Comparison of ENCODE assay signal across 35 cellular contexts in the genomic region with DNA sequence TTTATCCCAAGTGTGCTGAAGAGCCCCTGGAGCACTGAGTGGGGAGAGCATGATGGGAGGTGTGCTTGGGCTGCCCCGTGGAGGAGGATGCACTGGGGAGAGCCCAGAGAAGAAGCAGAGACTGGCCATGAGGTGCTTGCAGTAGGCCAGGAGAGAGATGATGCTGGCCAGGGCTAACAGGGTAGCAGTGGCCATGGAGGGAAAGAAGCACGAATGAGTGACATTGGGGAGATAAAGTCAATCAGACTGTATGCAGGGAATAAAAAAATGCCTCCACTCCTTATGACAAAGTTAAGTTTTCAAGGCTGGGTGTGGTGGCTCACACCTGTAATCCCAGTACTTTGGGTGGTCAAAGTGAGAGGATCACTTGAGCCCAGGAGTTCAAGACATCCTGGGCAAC. TPM values are rescaled to one million over a fixed set of nuclear protein-coding genes. Genes with fewer than 3 reads are reported as not detected.
"Had no signal": no experiment of that assay in that cellular context is flagged by ENCODE, and none has a peak within 500 bp of the region (broad histone marks: within the 10 kb centered on the region; RNA-seq: fewer than 3 reads in every experiment).

No MANE protein-coding gene starts in this region.

- DNase-seq: activated B cell treated with CpG ODN at 0.5 μM for 24 hours; activated CD4-positive, alpha-beta T cell treated with anti-CD3 and anti-CD28 coated beads for 1 hour; activated CD4-positive, alpha-beta T cell treated with anti-CD3 and anti-CD28 coated beads for 36 hours; activated CD4-positive, alpha-beta T cell treated with anti-CD3 and anti-CD28 coated beads for 48 hours; activated CD4-positive, alpha-beta T cell treated with anti-CD3 and anti-CD28 coated beads, Interleukin-2, amount 10 ng/mL, durations not matched to agents 7 days and 5 days; activated CD4-positive, alpha-beta T cell treated with anti-CD3 and anti-CD28 coated beads, Interleukin-2, amount 50 U/mL, for 48 hours; activated CD8-positive, alpha-beta memory T cell treated with anti-CD3 and anti-CD28 coated beads, Interleukin-2, amount 50 U/mL, for 4 hours; activated CD8-positive, alpha-beta T cell treated with anti-CD3 and anti-CD28 coated beads for 36 hours; activated effector memory CD4-positive, alpha-beta T cell treated with Interleukin-2 at 50 U/mL for 16 hours; activated gamma-delta T cell; activated naive CD4-positive, alpha-beta T cell treated with anti-CD3 and anti-CD28 coated beads, Interleukin-2, amount 10 ng/mL, durations not matched to agents 7 days and 5 days; activated naive CD4-positive, alpha-beta T cell treated with Interleukin-2 at 50 U/mL for 16 hours; activated naive CD8-positive, alpha-beta T cell treated with anti-CD3 and anti-CD28 coated beads, Interleukin-2, amount 10 ng/mL, durations not matched to agents 7 days and 5 days; activated naive CD8-positive, alpha-beta T cell treated with anti-CD3 and anti-CD28 coated beads, Interleukin-2, amount 50 U/mL, for 24 hours; activated T-cell treated with anti-CD3 and anti-CD28 coated beads for 4 hours; activated T-cell treated with anti-CD3 and anti-CD28 coated beads, Interleukin-2, amount 50 U/mL, for 1 hour; activated T-cell treated with anti-CD3 and anti-CD28 coated beads, Interleukin-2, amount 50 U/mL, for 4 hours; activated T-cell treated with anti-CD3 and anti-CD28 coated beads, Interleukin-2, amount 50 U/mL, for 72 hours; amygdala; anterior cingulate cortex; caudate nucleus; cerebellar nuclear complex; T-helper 1 cell; T-helper 2 cell; T-helper 9 cell had no signal

- H3K27me3 ChIP-seq: ascending aorta, cardiac muscle cell had no signal

- H3K36me3 Mint-ChIP-seq: activated naive CD4-positive, alpha-beta T cell treated with anti-CD3 and anti-CD28 coated beads, Interleukin-2, amount 10 ng/mL, durations not matched to agents 7 days and 5 days; activated naive CD4-positive, alpha-beta T cell treated with anti-CD3 and anti-CD28 coated beads, Interleukin-2, amount 50 U/mL, for 24 hours; activated naive CD8-positive, alpha-beta T cell; activated naive CD8-positive, alpha-beta T cell treated with anti-CD3 and anti-CD28 coated beads, Interleukin-2, amount 10 ng/mL, durations not matched to agents 7 days and 5 days; brain had no signal

- H3K9me3 ChIP-seq: ascending aorta had no signal

- H3K4me3 ChIP-seq: ascending aorta, cardiac muscle cell had no signal

- H3K4me3 Mint-ChIP-seq: activated B cell treated with CpG ODN at 0.5 μM for 24 hours; activated CD4-positive, alpha-beta T cell treated with anti-CD3 and anti-CD28 coated beads for 36 hours; activated CD4-positive, alpha-beta T cell treated with anti-CD3 and anti-CD28 coated beads, Interleukin-2, amount 10 ng/mL, durations not matched to agents 7 days and 5 days; activated CD8-positive, alpha-beta T cell treated with anti-CD3 and anti-CD28 coated beads for 36 hours; activated naive CD4-positive, alpha-beta T cell treated with anti-CD3 and anti-CD28 coated beads, Interleukin-2, amount 10 ng/mL, durations not matched to agents 7 days and 5 days; activated naive CD4-positive, alpha-beta T cell treated with anti-CD3 and anti-CD28 coated beads, Interleukin-2, amount 50 U/mL, for 24 hours; activated naive CD8-positive, alpha-beta T cell; activated naive CD8-positive, alpha-beta T cell treated with anti-CD3 and anti-CD28 coated beads, Interleukin-2, amount 10 ng/mL, durations not matched to agents 7 days and 5 days; activated naive CD8-positive, alpha-beta T cell treated with anti-CD3 and anti-CD28 coated beads, Interleukin-2, amount 50 U/mL, for 24 hours; activated T-cell treated with anti-CD3 and anti-CD28 coated beads, Interleukin-2, amount 50 U/mL, for 4 hours; activated T-cell treated with anti-CD3 and anti-CD28 coated beads, Interleukin-2, amount 50 U/mL, for 72 hours; brain; central memory CD8-positive, alpha-beta T cell; T-helper 1 cell treated with Interleukin-12 subunit alpha and Interleukin-12 subunit beta and Interleukin-4 antibody, amounts not matched to agents 30 μg/mL and 1 μg/mL, for 36 hours; T-helper 2 cell treated with Interferon-gamma antibody and Interleukin-4, amounts not matched to agents 5 μg/mL and 100 μg/mL, for 36 hours had no signal

- H3K27ac Mint-ChIP-seq: activated B cell treated with CpG ODN at 0.5 μM for 24 hours; activated CD4-positive, alpha-beta T cell treated with anti-CD3 and anti-CD28 coated beads for 36 hours; activated CD4-positive, alpha-beta T cell treated with anti-CD3 and anti-CD28 coated beads, Interleukin-2, amount 10 ng/mL, durations not matched to agents 7 days and 5 days; activated CD8-positive, alpha-beta T cell treated with anti-CD3 and anti-CD28 coated beads for 36 hours; activated naive CD4-positive, alpha-beta T cell treated with anti-CD3 and anti-CD28 coated beads, Interleukin-2, amount 10 ng/mL, durations not matched to agents 7 days and 5 days; activated naive CD4-positive, alpha-beta T cell treated with anti-CD3 and anti-CD28 coated beads, Interleukin-2, amount 50 U/mL, for 24 hours; activated naive CD8-positive, alpha-beta T cell; activated naive CD8-positive, alpha-beta T cell treated with anti-CD3 and anti-CD28 coated beads, Interleukin-2, amount 10 ng/mL, durations not matched to agents 7 days and 5 days; activated naive CD8-positive, alpha-beta T cell treated with anti-CD3 and anti-CD28 coated beads, Interleukin-2, amount 50 U/mL, for 24 hours; activated T-cell treated with anti-CD3 and anti-CD28 coated beads, Interleukin-2, amount 50 U/mL, for 72 hours; activated T-helper 2 cell treated with anti-CD3 and anti-CD28 coated beads, Interferon-gamma antibody, Interleukin-2, Interleukin-4, amounts not matched to agents 10 μg/mL and 5 μg/mL and 100 μg/mL, durations not matched to agents 14 hours and 24 hours and 36 hours; brain; T-helper 1 cell treated with Interleukin-12 subunit alpha and Interleukin-12 subunit beta and Interleukin-4 antibody, amounts not matched to agents 30 μg/mL and 1 μg/mL, for 36 hours; T-helper 2 cell treated with Interferon-gamma antibody and Interleukin-4, amounts not matched to agents 5 μg/mL and 100 μg/mL, for 36 hours had no signal

- H3K36me3 ChIP-seq: ascending aorta, cardiac muscle cell had no signal

- H3K9me3 Mint-ChIP-seq: activated B cell treated with CpG ODN at 0.5 μM for 24 hours; activated CD4-positive, alpha-beta T cell treated with anti-CD3 and anti-CD28 coated beads, Interleukin-2, amount 10 ng/mL, durations not matched to agents 7 days and 5 days; activated CD8-positive, alpha-beta T cell treated with anti-CD3 and anti-CD28 coated beads for 36 hours; activated naive CD4-positive, alpha-beta T cell treated with anti-CD3 and anti-CD28 coated beads, Interleukin-2, amount 10 ng/mL, durations not matched to agents 7 days and 5 days; activated naive CD4-positive, alpha-beta T cell treated with anti-CD3 and anti-CD28 coated beads, Interleukin-2, amount 50 U/mL, for 24 hours; activated naive CD8-positive, alpha-beta T cell treated with anti-CD3 and anti-CD28 coated beads, Interleukin-2, amount 10 ng/mL, durations not matched to agents 7 days and 5 days; activated naive CD8-positive, alpha-beta T cell treated with anti-CD3 and anti-CD28 coated beads, Interleukin-2, amount 50 U/mL, for 24 hours; activated T-cell treated with anti-CD3 and anti-CD28 coated beads, Interleukin-2, amount 50 U/mL, for 4 hours; activated T-cell treated with anti-CD3 and anti-CD28 coated beads, Interleukin-2, amount 50 U/mL, for 72 hours; activated T-helper 2 cell treated with anti-CD3 and anti-CD28 coated beads, Interferon-gamma antibody, Interleukin-2, Interleukin-4, amounts not matched to agents 10 μg/mL and 5 μg/mL and 100 μg/mL, durations not matched to agents 14 hours and 24 hours and 36 hours; central memory CD8-positive, alpha-beta T cell; T-helper 1 cell treated with Interleukin-12 subunit alpha and Interleukin-12 subunit beta and Interleukin-4 antibody, amounts not matched to agents 30 μg/mL and 1 μg/mL, for 36 hours; T-helper 2 cell treated with Interferon-gamma antibody and Interleukin-4, amounts not matched to agents 5 μg/mL and 100 μg/mL, for 36 hours had no signal

- H3K27me3 Mint-ChIP-seq: activated CD8-positive, alpha-beta T cell treated with anti-CD3 and anti-CD28 coated beads for 36 hours; activated naive CD4-positive, alpha-beta T cell treated with anti-CD3 and anti-CD28 coated beads, Interleukin-2, amount 50 U/mL, for 24 hours; activated naive CD8-positive, alpha-beta T cell; activated naive CD8-positive, alpha-beta T cell treated with anti-CD3 and anti-CD28 coated beads, Interleukin-2, amount 10 ng/mL, durations not matched to agents 7 days and 5 days; activated naive CD8-positive, alpha-beta T cell treated with anti-CD3 and anti-CD28 coated beads, Interleukin-2, amount 50 U/mL, for 24 hours had no signal

- H3K27ac ChIP-seq: ascending aorta, cardiac muscle cell, VCaP had no signal

RNA-seq across cellular contexts. Expression of a gene that starts 37.9 kb away (rescaled TPM):
- total RNA-seq: ascending aorta had no signal
